Comparison of ENCODE assay signal across 18 cellular contexts in the genomic region with DNA sequence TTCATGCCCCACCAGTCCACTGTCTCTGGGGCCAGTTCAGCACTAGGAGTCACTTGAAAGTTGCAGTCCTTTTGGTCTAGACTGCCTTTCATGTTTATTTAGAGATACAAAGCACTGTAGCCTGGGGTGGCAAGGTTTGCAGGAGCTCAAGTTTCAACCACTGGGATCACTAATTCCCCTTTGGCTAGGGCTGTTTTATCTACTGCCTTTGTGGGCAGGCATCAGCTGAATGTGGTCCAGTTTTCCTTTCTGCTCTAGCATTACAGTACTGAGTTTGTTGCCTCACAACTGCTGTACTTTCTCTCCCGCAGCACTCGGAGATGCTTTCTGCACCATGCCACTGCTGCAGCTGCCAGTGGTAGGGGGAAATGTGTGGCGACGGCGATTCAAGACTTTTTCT.
"Had no signal": no experiment of that assay in that cellular context is flagged by ENCODE, and none has a peak within 500 bp of the region (broad histone marks: within the 10 kb centered on the region; RNA-seq: fewer than 3 reads in every experiment).

No MANE protein-coding gene starts in this region.

- H3K4me3 ChIP-seq: dorsolateral prefrontal cortex, gastrocnemius medialis, heart right ventricle, right atrium auricular region, skin epidermis, tibial artery, uterus had no signal

- H3K36me3 Mint-ChIP-seq: naive thymus-derived CD4-positive, alpha-beta T cell; stimulated activated naive B cell treated with anti-CD40 and anti-IgM and Interleukin-4, amounts not matched to agents 10 μg/mL and 1 μg/mL and 100 μg/mL, for 72 hours had no signal

- H3K27ac ChIP-seq: dorsolateral prefrontal cortex, gastrocnemius medialis, heart right ventricle, right atrium auricular region, skin epidermis, tibial artery, uterus had no signal

- H3K9me3 ChIP-seq: gastrocnemius medialis, heart right ventricle, right atrium auricular region, uterus had no signal

- H3K27me3 Mint-ChIP-seq: naive thymus-derived CD4-positive, alpha-beta T cell had no signal

- H3K4me3 Mint-ChIP-seq: activated naive CD4-positive, alpha-beta T cell treated with anti-CD3 and anti-CD28 coated beads for 36 hours; activated T-helper 17 cell treated with anti-CD3 and anti-CD28 coated beads, Interleukin-2, amount 50 U/mL, for 72 hours; endodermal cell; naive thymus-derived CD4-positive, alpha-beta T cell; stimulated activated naive B cell treated with anti-CD40 and anti-IgM and Interleukin-4, amounts not matched to agents 10 μg/mL and 1 μg/mL and 100 μg/mL, for 72 hours had no signal

- H3K36me3 ChIP-seq: gastrocnemius medialis, heart right ventricle, right atrium auricular region, tibial artery, uterus had no signal

- H3K9me3 Mint-ChIP-seq: activated naive CD4-positive, alpha-beta T cell treated with anti-CD3 and anti-CD28 coated beads for 36 hours; activated T-helper 17 cell treated with anti-CD3 and anti-CD28 coated beads, Interleukin-2, amount 50 U/mL, for 72 hours; naive thymus-derived CD4-positive, alpha-beta T cell; stimulated activated naive B cell treated with anti-CD40 and anti-IgM and Interleukin-4, amounts not matched to agents 10 μg/mL and 1 μg/mL and 100 μg/mL, for 72 hours had no signal

- H3K4me1 Mint-ChIP-seq: activated T-helper 17 cell treated with anti-CD3 and anti-CD28 coated beads, Interleukin-2, amount 50 U/mL, for 72 hours; endodermal cell; naive thymus-derived CD4-positive, alpha-beta T cell; stimulated activated naive B cell treated with anti-CD40 and anti-IgM and Interleukin-4, amounts not matched to agents 10 μg/mL and 1 μg/mL and 100 μg/mL, for 72 hours had no signal

- H3K27me3 ChIP-seq: gastrocnemius medialis, right atrium auricular region, tibial artery had no signal

- H3K27ac Mint-ChIP-seq: activated naive CD4-positive, alpha-beta T cell treated with anti-CD3 and anti-CD28 coated beads for 36 hours; activated T-helper 17 cell treated with anti-CD3 and anti-CD28 coated beads, Interleukin-2, amount 50 U/mL, for 72 hours; endodermal cell; naive thymus-derived CD4-positive, alpha-beta T cell; stimulated activated naive B cell treated with anti-CD40 and anti-IgM and Interleukin-4, amounts not matched to agents 10 μg/mL and 1 μg/mL and 100 μg/mL, for 72 hours had no signal

- H3K4me1 ChIP-seq: gastrocnemius medialis, heart right ventricle, right atrium auricular region, uterus had no signal

- DNase-seq: activated CD4-positive, alpha-beta T cell treated with anti-CD3 and anti-CD28 coated beads for 1 hour; activated CD4-positive, alpha-beta T cell treated with anti-CD3 and anti-CD28 coated beads, Interleukin-2, amount 50 U/mL, for 4 hours; activated naive CD4-positive, alpha-beta T cell treated with anti-CD3 and anti-CD28 coated beads for 36 hours; dorsolateral prefrontal cortex; endodermal cell; erythroblast; heart right ventricle; naive thymus-derived CD4-positive, alpha-beta T cell; posterior cingulate gyrus; stimulated activated CD4-positive, alpha-beta T cell treated with anti-CD3 and anti-CD28 coated beads, Interleukin-15, amount 100 ng/mL, for 24 hours; stimulated activated CD4-positive, alpha-beta T cell treated with anti-CD3 and anti-CD28 coated beads, Interleukin-4, amount 100 ng/mL, for 1 hour; stimulated activated naive B cell treated with anti-CD40 and anti-IgM and Interleukin-4, amounts not matched to agents 10 μg/mL and 1 μg/mL and 100 μg/mL, for 72 hours; tibial artery; uterus had no signal
